1 cellular context compared by ENCODE assay signal in the genomic region with DNA sequence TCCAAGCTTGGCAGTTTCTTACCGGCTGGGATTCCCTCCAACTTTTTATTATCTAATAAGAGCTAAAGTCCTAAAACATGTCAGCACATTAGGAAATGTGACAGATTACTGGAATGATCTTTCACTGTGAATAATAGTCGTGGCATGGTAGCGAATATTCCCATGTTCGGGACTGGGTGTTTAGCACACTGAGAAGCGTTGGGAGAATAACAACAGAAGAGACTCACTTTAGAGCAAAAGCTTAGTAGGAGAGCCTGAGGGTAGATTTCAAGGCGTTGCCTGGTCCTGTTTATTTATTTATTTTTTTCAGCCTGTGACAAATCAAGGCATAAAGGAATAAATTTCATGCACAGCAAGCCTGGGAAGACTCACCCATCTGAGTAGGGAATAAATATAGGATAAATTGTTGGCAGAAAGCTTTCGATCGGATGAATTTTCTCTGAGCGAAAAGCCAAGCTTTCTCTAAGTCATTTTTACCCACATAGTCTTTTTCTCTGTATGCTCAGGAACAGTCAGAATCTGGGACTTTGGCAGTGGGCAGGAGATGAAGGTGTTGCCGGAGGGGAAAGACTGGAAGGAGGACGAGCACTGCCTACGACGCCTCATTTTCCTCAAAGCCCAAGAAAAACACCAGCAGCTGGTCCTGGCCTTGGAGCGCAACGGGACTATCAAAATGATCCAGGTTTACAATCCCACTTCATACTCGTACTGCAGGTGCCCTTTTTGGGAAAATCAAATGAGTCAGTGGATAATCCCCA.
TF ChIP-seq lines count a peak whose summit lies in the region.

No MANE protein-coding gene starts in this region.

TF ChIP-seq in GM23338, 12 proteins besides CTCF, POLR2A, EP300 and RAD21 (continued from another document):
- TF ChIP-seq, protein P1, sequence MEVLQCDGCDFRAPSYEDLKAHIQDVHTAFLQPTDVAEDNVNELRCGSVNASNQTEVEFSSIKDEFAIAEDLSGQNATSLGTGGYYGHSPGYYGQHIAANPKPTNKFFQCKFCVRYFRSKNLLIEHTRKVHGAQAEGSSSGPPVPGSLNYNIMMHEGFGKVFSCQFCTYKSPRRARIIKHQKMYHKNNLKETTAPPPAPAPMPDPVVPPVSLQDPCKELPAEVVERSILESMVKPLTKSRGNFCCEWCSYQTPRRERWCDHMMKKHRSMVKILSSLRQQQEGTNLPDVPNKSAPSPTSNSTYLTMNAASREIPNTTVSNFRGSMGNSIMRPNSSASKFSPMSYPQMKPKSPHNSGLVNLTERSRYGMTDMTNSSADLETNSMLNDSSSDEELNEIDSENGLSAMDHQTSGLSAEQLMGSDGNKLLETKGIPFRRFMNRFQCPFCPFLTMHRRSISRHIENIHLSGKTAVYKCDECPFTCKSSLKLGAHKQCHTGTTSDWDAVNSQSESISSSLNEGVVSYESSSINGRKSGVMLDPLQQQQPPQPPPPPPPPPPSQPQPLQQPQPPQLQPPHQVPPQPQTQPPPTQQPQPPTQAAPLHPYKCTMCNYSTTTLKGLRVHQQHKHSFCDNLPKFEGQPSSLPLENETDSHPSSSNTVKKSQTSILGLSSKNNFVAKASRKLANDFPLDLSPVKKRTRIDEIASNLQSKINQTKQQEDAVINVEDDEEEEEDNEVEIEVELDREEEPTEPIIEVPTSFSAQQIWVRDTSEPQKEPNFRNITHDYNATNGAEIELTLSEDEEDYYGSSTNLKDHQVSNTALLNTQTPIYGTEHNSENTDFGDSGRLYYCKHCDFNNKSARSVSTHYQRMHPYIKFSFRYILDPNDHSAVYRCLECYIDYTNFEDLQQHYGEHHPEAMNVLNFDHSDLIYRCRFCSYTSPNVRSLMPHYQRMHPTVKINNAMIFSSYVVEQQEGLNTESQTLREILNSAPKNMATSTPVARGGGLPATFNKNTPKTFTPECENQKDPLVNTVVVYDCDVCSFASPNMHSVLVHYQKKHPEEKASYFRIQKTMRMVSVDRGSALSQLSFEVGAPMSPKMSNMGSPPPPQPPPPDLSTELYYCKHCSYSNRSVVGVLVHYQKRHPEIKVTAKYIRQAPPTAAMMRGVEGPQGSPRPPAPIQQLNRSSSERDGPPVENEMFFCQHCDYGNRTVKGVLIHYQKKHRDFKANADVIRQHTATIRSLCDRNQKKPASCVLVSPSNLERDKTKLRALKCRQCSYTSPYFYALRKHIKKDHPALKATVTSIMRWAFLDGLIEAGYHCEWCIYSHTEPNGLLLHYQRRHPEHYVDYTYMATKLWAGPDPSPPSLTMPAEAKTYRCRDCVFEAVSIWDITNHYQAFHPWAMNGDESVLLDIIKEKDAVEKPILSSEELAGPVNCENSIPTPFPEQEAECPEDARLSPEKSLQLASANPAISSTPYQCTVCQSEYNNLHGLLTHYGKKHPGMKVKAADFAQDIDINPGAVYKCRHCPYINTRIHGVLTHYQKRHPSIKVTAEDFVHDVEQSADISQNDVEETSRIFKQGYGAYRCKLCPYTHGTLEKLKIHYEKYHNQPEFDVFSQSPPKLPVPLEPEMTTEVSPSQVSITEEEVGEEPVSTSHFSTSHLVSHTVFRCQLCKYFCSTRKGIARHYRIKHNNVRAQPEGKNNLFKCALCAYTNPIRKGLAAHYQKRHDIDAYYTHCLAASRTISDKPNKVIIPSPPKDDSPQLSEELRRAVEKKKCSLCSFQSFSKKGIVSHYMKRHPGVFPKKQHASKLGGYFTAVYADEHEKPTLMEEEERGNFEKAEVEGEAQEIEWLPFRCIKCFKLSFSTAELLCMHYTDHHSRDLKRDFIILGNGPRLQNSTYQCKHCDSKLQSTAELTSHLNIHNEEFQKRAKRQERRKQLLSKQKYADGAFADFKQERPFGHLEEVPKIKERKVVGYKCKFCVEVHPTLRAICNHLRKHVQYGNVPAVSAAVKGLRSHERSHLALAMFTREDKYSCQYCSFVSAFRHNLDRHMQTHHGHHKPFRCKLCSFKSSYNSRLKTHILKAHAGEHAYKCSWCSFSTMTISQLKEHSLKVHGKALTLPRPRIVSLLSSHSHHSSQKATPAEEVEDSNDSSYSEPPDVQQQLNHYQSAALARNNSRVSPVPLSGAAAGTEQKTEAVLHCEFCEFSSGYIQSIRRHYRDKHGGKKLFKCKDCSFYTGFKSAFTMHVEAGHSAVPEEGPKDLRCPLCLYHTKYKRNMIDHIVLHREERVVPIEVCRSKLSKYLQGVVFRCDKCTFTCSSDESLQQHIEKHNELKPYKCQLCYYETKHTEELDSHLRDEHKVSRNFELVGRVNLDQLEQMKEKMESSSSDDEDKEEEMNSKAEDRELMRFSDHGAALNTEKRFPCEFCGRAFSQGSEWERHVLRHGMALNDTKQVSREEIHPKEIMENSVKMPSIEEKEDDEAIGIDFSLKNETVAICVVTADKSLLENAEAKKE (CRISPR knock-in tag; IDR thresholded peaks at IDR 0.05): no peak
- TF ChIP-seq ZNF331 (CRISPR knock-in tag; IDR thresholded peaks at IDR 0.05; ENCODE audit: low read depth): no peak
